In genomic region chr1:92599184-92599583, GRCh38 we compare ENCODE assay signal across 8 cellular contexts.
DNase-seq lines count a peak whose midpoint lies in the region; ATAC-seq and TF ChIP-seq lines count a peak whose summit lies in the region.

No MANE protein-coding gene starts in this region.

- WGBS in tibial nerve, 2 donors = 47 to 53% methylated on average over 2 of the region's 2 CpGs

- H3K9me3 ChIP-seq in A673 (ENCODE audit: low read depth, low read length, poor library complexity, severe bottlenecking) = no peaks in the 10 kb centered on the region
- no peaks in the 10 kb centered on the region for H3K9me3 ChIP-seq in tibial nerve

- POLR2A ChIA-PET in A673 (lab: Charles Lee; ENCODE audit: low non-redundant PET) = no interaction called here

- in situ Hi-C loops in GM13977 (cut with MboI; ENCODE audit: low pct_unique_long_range_greater_than_20kb, low sequenced_read_pairs, unreplicated experiment) = loop anchor here (10.0 kb wide), 1 partner anchor 114 kb away; the partner anchor contains the start of gene GFI1

- intact Hi-C loops in A673 (cut with micrococcal nuclease; ENCODE audit: unreplicated experiment) = no loop called here

- H3K36me3 ChIP-seq in A673 (ENCODE audit: insufficient read depth, low read length, poor library complexity, severe bottlenecking) (no peaks in the 10 kb centered on the region), tibial nerve (peaks cover 0 to 9% (median 0%) of the 10 kb centered on the region in 3 donors)

- no peaks in the 10 kb centered on the region for H3K27me3 ChIP-seq in A673 (replicated peaks; ENCODE audit: insufficient read depth, low read depth, low read length, poor library complexity)
- H3K27me3 ChIP-seq in tibial nerve = no peaks in the 10 kb centered on the region

- peak; percentile 54 for DNase-seq in A673 (ENCODE audit: low spot score)
- peak; percentile 39 for DNase-seq in GM13977 (ENCODE audit: low spot score)
- peak; percentile 30 for DNase-seq in NCI-H226
- peak; percentile 30 for DNase-seq in epithelial cell of esophagus (ENCODE audit: low read depth)
- DNase-seq in tibial nerve (ENCODE audit: low spot score in 2 of 2) = no peak

- no peak for TF ChIP-seq EP300 in tibial nerve (IDR thresholded peaks at IDR 0.05)

- BruUV-seq in A673 (replicated peaks; lab: Mats Ljungman, UMichigan) = no TSS peak

- TF ChIP-seq CTCF in A673 (conservative IDR thresholded peaks at IDR 0.05; ENCODE audit: low read depth, low read length) (peak; percentile 54; the same call in 1 of the 2 replicates), GM13977 (IDR thresholded peaks at IDR 0.05; ENCODE audit: extremely low read depth, insufficient read depth, missing control alignments) (peak; percentile 53), epithelial cell of esophagus (IDR thresholded peaks at IDR 0.05; ENCODE audit: insufficient read depth, low read depth, low read length, missing control alignments) (peak; percentile 4), tibial nerve (IDR thresholded peaks at IDR 0.05) (peak in 1 of 5 experiments; percentile 16)

- H3K27ac ChIP-seq in A673 (ENCODE audit: low read depth, low read length, poor library complexity, severe bottlenecking) (no peak overlapping the region), tibial nerve (no peak overlapping the region)

- no peak for TF ChIP-seq POLR2A in tibial nerve (IDR thresholded peaks at IDR 0.05)

- H3K4me3 ChIP-seq in A673 (ENCODE audit: low read depth, low read length, poor library complexity, severe bottlenecking) (no peak overlapping the region), epithelial cell of esophagus (ENCODE audit: low read length) (no peak overlapping the region), tibial nerve (no peak overlapping the region)

- ATAC-seq in HG03469 (IDR thresholded peaks at IDR 0.05; ENCODE audit: unreplicated experiment) (no peak), GM18519 (IDR thresholded peaks at IDR 0.05; ENCODE audit: low FRiP score, unreplicated experiment) (no peak), GM19452 (IDR thresholded peaks at IDR 0.05; ENCODE audit: unreplicated experiment) (no peak)

- H3K4me1 ChIP-seq in A673 (ENCODE audit: insufficient read depth, low read length, poor library complexity, severe bottlenecking) (no peaks in the 10 kb centered on the region), tibial nerve (no peaks in the 10 kb centered on the region)

- CTCF ChIA-PET in A673 (lab: Charles Lee) = no interaction called here

Comparison
In these comparisons a context has a peak if more than half of its experiments do, and no peak if none do; other contexts are left out.
1. DNase-seq: peak in A673 (single experiment), GM13977 (single experiment), NCI-H226 (single experiment) and epithelial cell of esophagus (single experiment); none in tibial nerve (0 of 2).